ENCODE assay signal across 13 cellular contexts in the genomic region with DNA sequence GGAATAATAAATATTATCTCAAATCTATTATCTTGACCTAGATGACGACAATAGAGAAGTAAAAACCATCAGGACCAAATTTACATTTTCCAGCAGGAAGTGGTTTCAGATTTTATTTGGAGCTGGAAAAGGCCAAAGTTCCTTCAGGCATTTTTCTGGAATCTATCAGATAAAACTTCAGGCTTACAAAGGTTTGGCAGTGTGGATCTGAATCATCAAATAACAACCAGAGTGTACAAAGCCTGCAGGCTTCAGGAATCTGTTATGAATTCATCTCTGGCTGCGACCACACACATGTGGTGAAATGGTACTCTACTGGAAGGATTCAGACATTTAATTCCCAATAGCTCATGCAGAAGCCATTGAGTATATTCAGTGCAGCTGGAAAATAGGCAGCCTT.
DNase-seq lines count a peak whose midpoint lies in the region; ATAC-seq and TF ChIP-seq lines count a peak whose summit lies in the region.
"Had no signal": no experiment of that assay in that cellular context is flagged by ENCODE, and none has a peak within 500 bp of the region (broad histone marks: within the 10 kb centered on the region; RNA-seq: fewer than 3 reads in every experiment).

No MANE protein-coding gene starts in this region.

- intact Hi-C loops in posterior cingulate gyrus (cut with DNase I) = no loop called here

- no peak overlapping the region for H3K4me3 Mint-ChIP-seq in mesothelial cell of epicardium
- H3K4me3 Mint-ChIP-seq: CD14-positive monocyte had no signal

- no peaks in the 10 kb centered on the region for H3K27me3 Mint-ChIP-seq in mesothelial cell of epicardium (ENCODE audit: low read depth)

- H3K9me3 Mint-ChIP-seq in mesothelial cell of epicardium = peaks cover 4% of the 10 kb centered on the region

- H3K4me3 ChIP-seq in cardiac fibroblast (replicated peaks in 1 of 2; ENCODE audit: low read depth in 2 of 2, low read length in 2 of 2) = no peak overlapping the region
- H3K4me3 ChIP-seq: ascending aorta had no signal

- TF ChIP-seq CTCF in AG09319 (IDR thresholded peaks at IDR 0.05; ENCODE audit: low read depth, low read length) = no peak
- TF ChIP-seq CTCF in cardiac fibroblast (IDR thresholded peaks at IDR 0.05; ENCODE audit: low read depth, low read length) = no peak
- TF ChIP-seq CTCF in mesothelial cell of epicardium (IDR thresholded peaks at IDR 0.05; ENCODE audit: unreplicated experiment) = no peak

- peaks cover 37% of the 10 kb centered on the region for H3K4me1 Mint-ChIP-seq in mesothelial cell of epicardium
- H3K4me1 Mint-ChIP-seq: CD14-positive monocyte had no signal

- peak overlapping the region; percentile 6 for H3K27ac Mint-ChIP-seq in mesothelial cell of epicardium
- H3K27ac Mint-ChIP-seq: CD14-positive monocyte had no signal

- no peaks in the 10 kb centered on the region for H3K36me3 Mint-ChIP-seq in mesothelial cell of epicardium
- H3K36me3 Mint-ChIP-seq: CD14-positive monocyte had no signal

- peak; percentile 77 for DNase-seq in AG09319 (ENCODE audit: extremely low read depth, low read depth)
- peak; percentile 92 for DNase-seq in M059J (ENCODE audit: low read depth)
- DNase-seq in cardiac fibroblast (ENCODE audit: low read depth in 2 of 2) = peak; percentile 65 to 73
- no peak for DNase-seq in mesothelial cell of epicardium (ENCODE audit: low spot score in 2 of 2, unreplicated experiment in 2 of 2)
- DNase-seq in activated CD4-positive, alpha-beta T cell treated with anti-CD3 and anti-CD28 coated beads, Interleukin-2, amount 50 U/mL, for 1 hour = no peak
- DNase-seq in posterior cingulate gyrus = no peak
- DNase-seq: activated T-cell treated with anti-CD3 and anti-CD28 coated beads for 4 hours, NCI-H187 treated with DMSO at 0.1 percent for 48 hours, right cardiac atrium had no signal

- ATAC-seq in GM21367 (IDR thresholded peaks at IDR 0.05; ENCODE audit: unreplicated experiment) (no peak), HG03442 (IDR thresholded peaks at IDR 0.05; ENCODE audit: unreplicated experiment) (no peak)

Comparison
In these comparisons a context has a peak if more than half of its experiments do, and no peak if none do; other contexts are left out.
1. DNase-seq: peak in AG09319 (single experiment), M059J (single experiment) and cardiac fibroblast (2 of 2); none in mesothelial cell of epicardium (0 of 2), activated CD4-positive, alpha-beta T cell treated with anti-CD3 and anti-CD28 coated beads, Interleukin-2, amount 50 U/mL, for 1 hour (single experiment) and posterior cingulate gyrus (0 of 10).